Comparison of ENCODE assay signal across 30 cellular contexts in the genomic region with DNA sequence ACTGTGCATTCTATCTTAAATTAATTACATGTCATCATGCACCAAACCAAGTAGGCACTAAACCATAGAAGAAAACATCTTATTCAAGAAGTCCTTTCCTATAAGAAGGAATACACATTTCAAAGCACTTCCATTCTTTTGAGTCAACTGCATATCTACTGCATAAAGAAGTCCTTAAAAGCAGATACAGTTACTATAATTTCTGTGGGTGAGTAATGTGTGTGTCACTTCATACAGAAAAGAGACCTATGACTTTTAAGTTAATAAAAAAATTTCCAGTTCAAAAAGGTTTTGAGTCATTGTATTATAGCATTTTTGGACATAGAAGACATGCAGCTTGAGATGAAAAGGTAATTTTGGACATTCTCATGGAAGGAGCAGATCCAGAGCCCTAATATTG.
A peak's percentile ranks its signal among the peaks of the same experiment; 100 is the strongest.
DNase-seq lines count a peak whose midpoint lies in the region; ATAC-seq and TF ChIP-seq lines count a peak whose summit lies in the region.
"Had no signal": no experiment of that assay in that cellular context is flagged by ENCODE, and none has a peak within 500 bp of the region (broad histone marks: within the 10 kb centered on the region; RNA-seq: fewer than 3 reads in every experiment).

No MANE protein-coding gene starts in this region.

- H3K36me3 Mint-ChIP-seq in glutamatergic neuron (ENCODE audit: unreplicated experiment), result no peaks in the 10 kb centered on the region
- H3K36me3 Mint-ChIP-seq: brain, mesothelial cell of epicardium, WTC11 had no signal

- ATAC-seq in foreskin keratinocyte (peak; percentile 89), HG03378 (IDR thresholded peaks at IDR 0.05; ENCODE audit: unreplicated experiment) (no peak)
- ATAC-seq: A549; activated naive CD8-positive, alpha-beta T cell treated with anti-CD3 and anti-CD28 coated beads, Interleukin-2, amount 50 U/mL, for 24 hours; activated T-cell treated with anti-CD3 and anti-CD28 coated beads, Interleukin-2, amount 50 U/mL, for 4 hours; gastrocnemius medialis; stimulated activated naive CD8-positive, alpha-beta T cell treated with anti-CD3 and anti-CD28 coated beads, Interleukin-15, Interleukin-2, amounts not matched to agents 100 U/mL and 50 U/mL, for 24 hours; WTC11 had no signal

- CTCF ChIA-PET in AG04449 (lab: Yijun Ruan, JAX), result no interaction called here

- H3K36me3 ChIP-seq in adipocyte (ENCODE audit: control insufficient read depth, insufficient read depth, low read length, severe bottlenecking), result no peaks in the 10 kb centered on the region
- H3K36me3 ChIP-seq: gastrocnemius medialis, neutrophil, prostate gland, thoracic aorta, vagina had no signal

- H3K4me3 Mint-ChIP-seq in glutamatergic neuron (ENCODE audit: unreplicated experiment), result no peak overlapping the region
- H3K4me3 Mint-ChIP-seq: activated naive CD8-positive, alpha-beta T cell treated with anti-CD3 and anti-CD28 coated beads, Interleukin-2, amount 50 U/mL, for 24 hours; activated T-cell treated with anti-CD3 and anti-CD28 coated beads, Interleukin-2, amount 50 U/mL, for 4 hours; B cell; brain; CD8-positive, alpha-beta memory T cell; H9; mesothelial cell of epicardium; naive B cell; WTC11 had no signal

- H3K27me3 ChIP-seq in adipocyte (replicated peaks; ENCODE audit: control insufficient read depth, insufficient read depth, low read length), result no peaks in the 10 kb centered on the region
- H3K27me3 ChIP-seq in foreskin keratinocyte, result no peaks in the 10 kb centered on the region
- H3K27me3 ChIP-seq: gastrocnemius medialis, neutrophil, vagina had no signal

- no peak overlapping the region for H3K4me3 ChIP-seq in AG04449 (ENCODE audit: low read depth, low read length)
- no peak overlapping the region for H3K4me3 ChIP-seq in adipocyte (ENCODE audit: low read length)
- H3K4me3 ChIP-seq: A549, gastrocnemius medialis, prostate gland, thoracic aorta, vagina had no signal

- peak overlapping the region; percentile 17 for H3K27ac ChIP-seq in foreskin keratinocyte
- H3K27ac ChIP-seq: A549, gastrocnemius medialis, neutrophil, prostate gland, thoracic aorta, vagina had no signal

- no peak overlapping the region for H3K9ac ChIP-seq in adipocyte (ENCODE audit: low read length)

- H3K4me1 Mint-ChIP-seq in glutamatergic neuron (ENCODE audit: low read depth, unreplicated experiment), result no peaks in the 10 kb centered on the region
- H3K4me1 Mint-ChIP-seq: activated naive CD8-positive, alpha-beta T cell treated with anti-CD3 and anti-CD28 coated beads, Interleukin-2, amount 50 U/mL, for 24 hours; B cell; brain; CD8-positive, alpha-beta memory T cell; H9; mesothelial cell of epicardium; naive B cell; WTC11 had no signal

- no peaks in the 10 kb centered on the region for H3K9me3 Mint-ChIP-seq in glutamatergic neuron (ENCODE audit: unreplicated experiment)
- H3K9me3 Mint-ChIP-seq: activated naive CD8-positive, alpha-beta T cell treated with anti-CD3 and anti-CD28 coated beads, Interleukin-2, amount 50 U/mL, for 24 hours; activated T-cell treated with anti-CD3 and anti-CD28 coated beads, Interleukin-2, amount 50 U/mL, for 4 hours; H9; mesothelial cell of epicardium had no signal

- POLR2A ChIA-PET in AG04449 (lab: Yijun Ruan, JAX), result no interaction called here

- H3K4me1 ChIP-seq in adipocyte (ENCODE audit: control insufficient read depth, insufficient read depth, low read length) (peaks cover 7% of the 10 kb centered on the region), foreskin keratinocyte (peaks cover 11% of the 10 kb centered on the region)
- H3K4me1 ChIP-seq: A549, gastrocnemius medialis, prostate gland, vagina had no signal

- H3K9me3 ChIP-seq in adipocyte (ENCODE audit: control insufficient read depth, low read length), result no peaks in the 10 kb centered on the region
- H3K9me3 ChIP-seq: A549, gastrocnemius medialis, neutrophil, prostate gland, thoracic aorta, vagina had no signal

- no peaks in the 10 kb centered on the region for H3K27me3 Mint-ChIP-seq in glutamatergic neuron (ENCODE audit: unreplicated experiment)
- H3K27me3 Mint-ChIP-seq: activated naive CD8-positive, alpha-beta T cell treated with anti-CD3 and anti-CD28 coated beads, Interleukin-2, amount 50 U/mL, for 24 hours; B cell; brain; CD8-positive, alpha-beta memory T cell; naive B cell had no signal

- TF ChIP-seq CTCF in AG04449 (IDR thresholded peaks at IDR 0.05; ENCODE audit: insufficient read depth, low read length, missing control alignments) (no peak), foreskin keratinocyte (conservative IDR thresholded peaks at IDR 0.05) (no peak), glutamatergic neuron (IDR thresholded peaks at IDR 0.05; ENCODE audit: partially characterized antibody, unreplicated experiment) (no peak)

- DNase-seq in AG04449 (ENCODE audit: low read depth, low spot score) (peak; percentile 5), HT1080 (ENCODE audit: low read depth) (peak; percentile 67), adipocyte (ENCODE audit: low read depth) (peak; percentile 4), foreskin keratinocyte (peak; percentile 44 to 71), glutamatergic neuron (no peak), dedifferentiated amniotic fluid mesenchymal stem cell (ENCODE audit: extremely low spot score) (no peak), COR-L47 (lab: John Stamatoyannopoulos, UW) (no peak)
- DNase-seq: activated CD4-positive, alpha-beta T cell treated with anti-CD3 and anti-CD28 coated beads, Interleukin-2, amount 50 U/mL, for 1 hour; activated gamma-delta T cell treated with Interleukin-2 at 50 U/mL for 16 hours; activated naive CD8-positive, alpha-beta T cell treated with anti-CD3 and anti-CD28 coated beads, Interleukin-2, amount 50 U/mL, for 24 hours; activated T-cell treated with anti-CD3 and anti-CD28 coated beads, Interleukin-2, amount 50 U/mL, for 4 hours; CD8-positive, alpha-beta memory T cell; gastrocnemius medialis; GF-D8; H9; hippocampal formation; Karpas-422; naive B cell; NCI-H524 treated with DMSO at 0.1 percent for 48 hours; stimulated activated naive CD8-positive, alpha-beta T cell treated with anti-CD3 and anti-CD28 coated beads, Interleukin-15, Interleukin-2, amounts not matched to agents 100 U/mL and 50 U/mL, for 24 hours had no signal

- no peak overlapping the region for H3K27ac Mint-ChIP-seq in glutamatergic neuron (ENCODE audit: unreplicated experiment)
- H3K27ac Mint-ChIP-seq: activated naive CD8-positive, alpha-beta T cell treated with anti-CD3 and anti-CD28 coated beads, Interleukin-2, amount 50 U/mL, for 24 hours; B cell; brain; CD8-positive, alpha-beta memory T cell; H9; mesothelial cell of epicardium; naive B cell; WTC11 had no signal

Comparison
In these comparisons a context has a peak if more than half of its experiments do, and no peak if none do; other contexts are left out.
1. DNase-seq: peak in AG04449 (single experiment), HT1080 (single experiment), adipocyte (single experiment) and foreskin keratinocyte (2 of 2); none in glutamatergic neuron (single experiment), dedifferentiated amniotic fluid mesenchymal stem cell (single experiment) and COR-L47 (single experiment).